In the genomic region with DNA sequence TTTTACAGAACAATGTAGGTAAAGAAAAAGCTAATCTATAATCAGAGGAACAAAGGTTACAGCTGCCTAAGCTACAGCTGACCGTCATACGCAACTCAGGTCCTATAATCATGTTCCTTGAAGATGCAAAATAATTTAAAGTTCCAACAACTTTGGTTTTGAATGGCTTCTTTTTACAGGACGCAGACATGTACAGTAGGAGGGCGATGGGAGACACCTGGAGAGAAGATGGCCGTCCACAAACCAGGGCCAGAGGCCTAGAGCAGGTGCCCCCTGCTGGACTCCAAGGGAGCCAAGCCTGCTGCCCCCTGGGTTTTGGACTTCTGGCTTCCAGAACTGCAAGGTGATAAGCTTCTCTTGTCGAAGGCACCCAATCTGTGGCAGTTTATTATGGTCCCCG, we compare ENCODE assay signal across 2 cellular contexts.
TF ChIP-seq lines count a peak whose summit lies in the region.

No MANE protein-coding gene starts in this region.

TF ChIP-seq in GM12878, 131 proteins besides CTCF, POLR2A, EP300 and RAD21:
- peak; percentile 20; the same call in 1 of the 2 replicates for TF ChIP-seq YY1 (IDR thresholded peaks at IDR 0.05; ENCODE audit: low read depth, low read length)
- no peak for TF ChIP-seq CBFB (IDR thresholded peaks at IDR 0.05; ENCODE audit: low read depth)
TF ChIP-seq in GM12878: peak in this region for 1.

TF ChIP-seq in liver, 16 proteins besides CTCF, POLR2A, EP300 and RAD21:
- no peak for TF ChIP-seq YY1 (IDR thresholded peaks at IDR 0.05)
- TF ChIP-seq HNF4G (IDR thresholded peaks at IDR 0.05), result no peak
- no peak for TF ChIP-seq EGR1 (IDR thresholded peaks at IDR 0.05; ENCODE audit: low read depth in 2 of 2)
- no peak for TF ChIP-seq FOXA2 (IDR thresholded peaks at IDR 0.05)
- TF ChIP-seq, protein P1, sequence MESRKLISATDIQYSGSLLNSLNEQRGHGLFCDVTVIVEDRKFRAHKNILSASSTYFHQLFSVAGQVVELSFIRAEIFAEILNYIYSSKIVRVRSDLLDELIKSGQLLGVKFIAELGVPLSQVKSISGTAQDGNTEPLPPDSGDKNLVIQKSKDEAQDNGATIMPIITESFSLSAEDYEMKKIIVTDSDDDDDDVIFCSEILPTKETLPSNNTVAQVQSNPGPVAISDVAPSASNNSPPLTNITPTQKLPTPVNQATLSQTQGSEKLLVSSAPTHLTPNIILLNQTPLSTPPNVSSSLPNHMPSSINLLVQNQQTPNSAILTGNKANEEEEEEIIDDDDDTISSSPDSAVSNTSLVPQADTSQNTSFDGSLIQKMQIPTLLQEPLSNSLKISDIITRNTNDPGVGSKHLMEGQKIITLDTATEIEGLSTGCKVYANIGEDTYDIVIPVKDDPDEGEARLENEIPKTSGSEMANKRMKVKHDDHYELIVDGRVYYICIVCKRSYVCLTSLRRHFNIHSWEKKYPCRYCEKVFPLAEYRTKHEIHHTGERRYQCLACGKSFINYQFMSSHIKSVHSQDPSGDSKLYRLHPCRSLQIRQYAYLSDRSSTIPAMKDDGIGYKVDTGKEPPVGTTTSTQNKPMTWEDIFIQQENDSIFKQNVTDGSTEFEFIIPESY (IDR thresholded peaks at IDR 0.05), result no peak
- TF ChIP-seq, protein P2, sequence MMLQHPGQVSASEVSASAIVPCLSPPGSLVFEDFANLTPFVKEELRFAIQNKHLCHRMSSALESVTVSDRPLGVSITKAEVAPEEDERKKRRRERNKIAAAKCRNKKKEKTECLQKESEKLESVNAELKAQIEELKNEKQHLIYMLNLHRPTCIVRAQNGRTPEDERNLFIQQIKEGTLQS (IDR thresholded peaks at IDR 0.05), result no peak
- no peak for TF ChIP-seq RXRA (IDR thresholded peaks at IDR 0.05)
- TF ChIP-seq SP1 (IDR thresholded peaks at IDR 0.05), result no peak
- TF ChIP-seq NR2F2 (IDR thresholded peaks at IDR 0.05), result no peak
- TF ChIP-seq HNF4A (conservative IDR thresholded peaks at IDR 0.05), result no peak
- TF ChIP-seq JUND (IDR thresholded peaks at IDR 0.05), result no peak
- TF ChIP-seq FOXA1 (IDR thresholded peaks at IDR 0.05), result no peak
- no peak for TF ChIP-seq GABPA (IDR thresholded peaks at IDR 0.05 in 1 of 2, conservative IDR thresholded peaks at IDR 0.05 in 1 of 2)
- TF ChIP-seq, protein P3, sequence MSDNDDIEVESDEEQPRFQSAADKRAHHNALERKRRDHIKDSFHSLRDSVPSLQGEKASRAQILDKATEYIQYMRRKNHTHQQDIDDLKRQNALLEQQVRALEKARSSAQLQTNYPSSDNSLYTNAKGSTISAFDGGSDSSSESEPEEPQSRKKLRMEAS (IDR thresholded peaks at IDR 0.05), result no peak
- TF ChIP-seq TAF1 (conservative IDR thresholded peaks at IDR 0.05), result no peak
- TF ChIP-seq, protein P4, sequence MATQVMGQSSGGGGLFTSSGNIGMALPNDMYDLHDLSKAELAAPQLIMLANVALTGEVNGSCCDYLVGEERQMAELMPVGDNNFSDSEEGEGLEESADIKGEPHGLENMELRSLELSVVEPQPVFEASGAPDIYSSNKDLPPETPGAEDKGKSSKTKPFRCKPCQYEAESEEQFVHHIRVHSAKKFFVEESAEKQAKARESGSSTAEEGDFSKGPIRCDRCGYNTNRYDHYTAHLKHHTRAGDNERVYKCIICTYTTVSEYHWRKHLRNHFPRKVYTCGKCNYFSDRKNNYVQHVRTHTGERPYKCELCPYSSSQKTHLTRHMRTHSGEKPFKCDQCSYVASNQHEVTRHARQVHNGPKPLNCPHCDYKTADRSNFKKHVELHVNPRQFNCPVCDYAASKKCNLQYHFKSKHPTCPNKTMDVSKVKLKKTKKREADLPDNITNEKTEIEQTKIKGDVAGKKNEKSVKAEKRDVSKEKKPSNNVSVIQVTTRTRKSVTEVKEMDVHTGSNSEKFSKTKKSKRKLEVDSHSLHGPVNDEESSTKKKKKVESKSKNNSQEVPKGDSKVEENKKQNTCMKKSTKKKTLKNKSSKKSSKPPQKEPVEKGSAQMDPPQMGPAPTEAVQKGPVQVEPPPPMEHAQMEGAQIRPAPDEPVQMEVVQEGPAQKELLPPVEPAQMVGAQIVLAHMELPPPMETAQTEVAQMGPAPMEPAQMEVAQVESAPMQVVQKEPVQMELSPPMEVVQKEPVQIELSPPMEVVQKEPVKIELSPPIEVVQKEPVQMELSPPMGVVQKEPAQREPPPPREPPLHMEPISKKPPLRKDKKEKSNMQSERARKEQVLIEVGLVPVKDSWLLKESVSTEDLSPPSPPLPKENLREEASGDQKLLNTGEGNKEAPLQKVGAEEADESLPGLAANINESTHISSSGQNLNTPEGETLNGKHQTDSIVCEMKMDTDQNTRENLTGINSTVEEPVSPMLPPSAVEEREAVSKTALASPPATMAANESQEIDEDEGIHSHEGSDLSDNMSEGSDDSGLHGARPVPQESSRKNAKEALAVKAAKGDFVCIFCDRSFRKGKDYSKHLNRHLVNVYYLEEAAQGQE (IDR thresholded peaks at IDR 0.05), result no peak
